In the genomic region with DNA sequence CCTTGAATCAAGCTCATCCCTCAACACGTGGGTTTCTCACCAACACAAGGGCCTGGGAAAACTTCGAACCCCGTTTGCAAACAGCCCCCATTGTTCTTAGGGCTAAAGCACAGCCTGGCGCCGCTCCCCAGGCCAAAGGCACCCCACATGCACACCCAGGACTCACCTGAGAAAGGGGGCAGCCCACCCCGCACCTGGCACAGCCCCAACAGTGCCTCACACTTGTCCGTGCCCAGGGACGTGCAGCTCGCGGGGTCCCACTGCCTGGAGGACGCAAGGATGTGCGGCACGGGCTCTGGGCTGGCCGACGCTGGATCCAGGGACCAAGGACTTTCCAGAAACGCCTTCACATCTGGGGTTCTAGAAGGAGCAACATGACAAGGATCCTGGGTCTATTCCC, we compare ENCODE assay signal across 44 cellular contexts. TPM values are rescaled to one million over a fixed set of nuclear protein-coding genes. Genes with fewer than 3 reads are reported as not detected.
"Had no signal": no experiment of that assay in that cellular context is flagged by ENCODE, and none has a peak within 500 bp of the region (broad histone marks: within the 10 kb centered on the region; RNA-seq: fewer than 3 reads in every experiment).

No MANE protein-coding gene starts in this region.

- DNase-seq: activated effector memory CD4-positive, alpha-beta T cell treated with anti-CD3 and anti-CD28 coated beads, Interleukin-2, amount 50 U/mL, for 16 hours; activated effector memory CD4-positive, alpha-beta T cell treated with Interleukin-2 at 50 U/mL for 16 hours; activated gamma-delta T cell; activated gamma-delta T cell treated with Interleukin-2 at 50 U/mL for 16 hours; activated naive CD4-positive, alpha-beta T cell; activated naive CD4-positive, alpha-beta T cell treated with anti-CD3 and anti-CD28 coated beads for 36 hours; activated naive CD4-positive, alpha-beta T cell treated with anti-CD3 and anti-CD28 coated beads, Interleukin-2, amount 10 ng/mL, durations not matched to agents 7 days and 5 days; activated naive CD4-positive, alpha-beta T cell treated with anti-CD3 and anti-CD28 coated beads, Interleukin-2, amount 50 U/mL, for 16 hours; activated naive CD4-positive, alpha-beta T cell treated with Interleukin-2 at 50 U/mL for 16 hours; activated naive CD8-positive, alpha-beta T cell treated with anti-CD3 and anti-CD28 coated beads for 36 hours; activated naive CD8-positive, alpha-beta T cell treated with anti-CD3 and anti-CD28 coated beads, Interleukin-2, amount 10 ng/mL, durations not matched to agents 7 days and 5 days; activated naive CD8-positive, alpha-beta T cell treated with anti-CD3 and anti-CD28 coated beads, Interleukin-2, amount 50 U/mL, for 24 hours; activated T-cell treated with anti-CD3 and anti-CD28 coated beads, Interleukin-2, amount 50 U/mL, for 1 hour; activated T-cell treated with anti-CD3 and anti-CD28 coated beads, Interleukin-2, amount 50 U/mL, for 24 hours; activated T-cell treated with anti-CD3 and anti-CD28 coated beads, Interleukin-2, amount 50 U/mL, for 4 hours; activated T-cell treated with anti-CD3 and anti-CD28 coated beads, Interleukin-2, amount 50 U/mL, for 48 hours; activated T-cell treated with anti-CD3 and anti-CD28 coated beads, Interleukin-2, amount 50 U/mL, for 72 hours; adrenal gland; amniotic stem cell; amygdala; anterior cingulate cortex; aorta; body of pancreas; brain microvascular endothelial cell; caudate nucleus; central memory CD4-positive, alpha-beta T cell; cerebellar nuclear complex had no signal

- H3K4me1 Mint-ChIP-seq: activated naive CD4-positive, alpha-beta T cell treated with anti-CD3 and anti-CD28 coated beads, Interleukin-2, amount 10 ng/mL, durations not matched to agents 7 days and 5 days; activated naive CD4-positive, alpha-beta T cell treated with anti-CD3 and anti-CD28 coated beads, Interleukin-2, amount 50 U/mL, for 24 hours; activated naive CD8-positive, alpha-beta T cell treated with anti-CD3 and anti-CD28 coated beads for 36 hours; activated naive CD8-positive, alpha-beta T cell treated with anti-CD3 and anti-CD28 coated beads, Interleukin-2, amount 10 ng/mL, durations not matched to agents 7 days and 5 days; activated naive CD8-positive, alpha-beta T cell treated with anti-CD3 and anti-CD28 coated beads, Interleukin-2, amount 50 U/mL, for 24 hours; activated T-helper 17 cell treated with anti-CD3 and anti-CD28 coated beads, Interleukin-2, amount 50 U/mL, for 72 hours; central memory CD8-positive, alpha-beta T cell had no signal

- H3K4me3 ChIP-seq: adrenal gland, ascending aorta, body of pancreas, breast epithelium, cardiac muscle cell had no signal

- H3K27me3 Mint-ChIP-seq: activated naive CD4-positive, alpha-beta T cell treated with anti-CD3 and anti-CD28 coated beads, Interleukin-2, amount 10 ng/mL, durations not matched to agents 7 days and 5 days; activated naive CD8-positive, alpha-beta T cell; activated naive CD8-positive, alpha-beta T cell treated with anti-CD3 and anti-CD28 coated beads, Interleukin-2, amount 10 ng/mL, durations not matched to agents 7 days and 5 days had no signal

- H3K4me3 Mint-ChIP-seq: activated naive CD4-positive, alpha-beta T cell treated with anti-CD3 and anti-CD28 coated beads for 36 hours; activated naive CD4-positive, alpha-beta T cell treated with anti-CD3 and anti-CD28 coated beads, Interleukin-2, amount 10 ng/mL, durations not matched to agents 7 days and 5 days; activated naive CD4-positive, alpha-beta T cell treated with anti-CD3 and anti-CD28 coated beads, Interleukin-2, amount 50 U/mL, for 24 hours; activated naive CD8-positive, alpha-beta T cell; activated naive CD8-positive, alpha-beta T cell treated with anti-CD3 and anti-CD28 coated beads for 36 hours; activated naive CD8-positive, alpha-beta T cell treated with anti-CD3 and anti-CD28 coated beads, Interleukin-2, amount 10 ng/mL, durations not matched to agents 7 days and 5 days; activated naive CD8-positive, alpha-beta T cell treated with anti-CD3 and anti-CD28 coated beads, Interleukin-2, amount 50 U/mL, for 24 hours; activated T-cell treated with anti-CD3 and anti-CD28 coated beads, Interleukin-2, amount 50 U/mL, for 24 hours; activated T-cell treated with anti-CD3 and anti-CD28 coated beads, Interleukin-2, amount 50 U/mL, for 4 hours; activated T-cell treated with anti-CD3 and anti-CD28 coated beads, Interleukin-2, amount 50 U/mL, for 72 hours; activated T-helper 1 cell treated with anti-CD3 and anti-CD28 coated beads, Interleukin-12 subunit alpha, Interleukin-12 subunit beta, Interleukin-2, Interleukin-4 antibody, amounts not matched to agents 30 ng/mL and 10 ng/mL and 1 ng/mL, durations not matched to agents 14 hours and 24 hours and 36 hours; activated T-helper 17 cell treated with anti-CD3 and anti-CD28 coated beads, Interleukin-2, amount 50 U/mL, for 72 hours; brain; central memory CD8-positive, alpha-beta T cell had no signal

- H3K9me3 Mint-ChIP-seq: activated naive CD4-positive, alpha-beta T cell treated with anti-CD3 and anti-CD28 coated beads for 36 hours; activated naive CD4-positive, alpha-beta T cell treated with anti-CD3 and anti-CD28 coated beads, Interleukin-2, amount 10 ng/mL, durations not matched to agents 7 days and 5 days; activated naive CD4-positive, alpha-beta T cell treated with anti-CD3 and anti-CD28 coated beads, Interleukin-2, amount 50 U/mL, for 24 hours; activated naive CD4-positive, alpha-beta T cell treated with anti-CD3 and anti-CD28 coated beads, Interleukin-2, amount 50 U/mL, for 72 hours; activated naive CD8-positive, alpha-beta T cell treated with anti-CD3 and anti-CD28 coated beads for 36 hours; activated naive CD8-positive, alpha-beta T cell treated with anti-CD3 and anti-CD28 coated beads, Interleukin-2, amount 10 ng/mL, durations not matched to agents 7 days and 5 days; activated naive CD8-positive, alpha-beta T cell treated with anti-CD3 and anti-CD28 coated beads, Interleukin-2, amount 50 U/mL, for 24 hours; activated T-cell treated with anti-CD3 and anti-CD28 coated beads, Interleukin-2, amount 50 U/mL, for 24 hours; activated T-cell treated with anti-CD3 and anti-CD28 coated beads, Interleukin-2, amount 50 U/mL, for 4 hours; activated T-cell treated with anti-CD3 and anti-CD28 coated beads, Interleukin-2, amount 50 U/mL, for 72 hours; activated T-helper 1 cell treated with anti-CD3 and anti-CD28 coated beads, Interleukin-12 subunit alpha, Interleukin-12 subunit beta, Interleukin-2, Interleukin-4 antibody, amounts not matched to agents 30 ng/mL and 10 ng/mL and 1 ng/mL, durations not matched to agents 14 hours and 24 hours and 36 hours; activated T-helper 17 cell treated with anti-CD3 and anti-CD28 coated beads, Interleukin-2, amount 50 U/mL, for 72 hours; activated T-helper 2 cell treated with anti-CD3 and anti-CD28 coated beads, Interferon-gamma antibody, Interleukin-2, Interleukin-4, amounts not matched to agents 10 μg/mL and 5 μg/mL and 100 μg/mL, durations not matched to agents 14 hours and 24 hours and 36 hours; central memory CD8-positive, alpha-beta T cell had no signal

- H3K27ac ChIP-seq: adrenal gland, ascending aorta, body of pancreas, brain microvascular endothelial cell, breast epithelium, cardiac muscle cell had no signal

- H3K9me3 ChIP-seq: adrenal gland, ascending aorta, body of pancreas, breast epithelium had no signal

- H3K36me3 ChIP-seq: adrenal gland, ascending aorta, brain microvascular endothelial cell, breast epithelium, cardiac muscle cell had no signal

- H3K4me1 ChIP-seq: adrenal gland, ascending aorta, body of pancreas, breast epithelium had no signal

- H3K27ac Mint-ChIP-seq: activated naive CD4-positive, alpha-beta T cell treated with anti-CD3 and anti-CD28 coated beads for 36 hours; activated naive CD4-positive, alpha-beta T cell treated with anti-CD3 and anti-CD28 coated beads, Interleukin-2, amount 10 ng/mL, durations not matched to agents 7 days and 5 days; activated naive CD4-positive, alpha-beta T cell treated with anti-CD3 and anti-CD28 coated beads, Interleukin-2, amount 50 U/mL, for 24 hours; activated naive CD4-positive, alpha-beta T cell treated with anti-CD3 and anti-CD28 coated beads, Interleukin-2, amount 50 U/mL, for 72 hours; activated naive CD8-positive, alpha-beta T cell; activated naive CD8-positive, alpha-beta T cell treated with anti-CD3 and anti-CD28 coated beads for 36 hours; activated naive CD8-positive, alpha-beta T cell treated with anti-CD3 and anti-CD28 coated beads, Interleukin-2, amount 10 ng/mL, durations not matched to agents 7 days and 5 days; activated naive CD8-positive, alpha-beta T cell treated with anti-CD3 and anti-CD28 coated beads, Interleukin-2, amount 50 U/mL, for 24 hours; activated T-cell treated with anti-CD3 and anti-CD28 coated beads, Interleukin-2, amount 50 U/mL, for 24 hours; activated T-cell treated with anti-CD3 and anti-CD28 coated beads, Interleukin-2, amount 50 U/mL, for 72 hours; activated T-helper 1 cell treated with anti-CD3 and anti-CD28 coated beads, Interleukin-12 subunit alpha, Interleukin-12 subunit beta, Interleukin-2, Interleukin-4 antibody, amounts not matched to agents 30 ng/mL and 10 ng/mL and 1 ng/mL, durations not matched to agents 14 hours and 24 hours and 36 hours; activated T-helper 17 cell treated with anti-CD3 and anti-CD28 coated beads, Interleukin-2, amount 50 U/mL, for 72 hours; activated T-helper 2 cell treated with anti-CD3 and anti-CD28 coated beads, Interferon-gamma antibody, Interleukin-2, Interleukin-4, amounts not matched to agents 10 μg/mL and 5 μg/mL and 100 μg/mL, durations not matched to agents 14 hours and 24 hours and 36 hours; brain had no signal

- FAIRE-seq: astrocyte, bronchial epithelial cell had no signal

- H3K36me3 Mint-ChIP-seq: activated naive CD4-positive, alpha-beta T cell treated with anti-CD3 and anti-CD28 coated beads, Interleukin-2, amount 10 ng/mL, durations not matched to agents 7 days and 5 days; activated naive CD4-positive, alpha-beta T cell treated with anti-CD3 and anti-CD28 coated beads, Interleukin-2, amount 50 U/mL, for 24 hours; activated naive CD4-positive, alpha-beta T cell treated with anti-CD3 and anti-CD28 coated beads, Interleukin-2, amount 50 U/mL, for 72 hours; activated naive CD8-positive, alpha-beta T cell; activated naive CD8-positive, alpha-beta T cell treated with anti-CD3 and anti-CD28 coated beads for 36 hours; activated naive CD8-positive, alpha-beta T cell treated with anti-CD3 and anti-CD28 coated beads, Interleukin-2, amount 10 ng/mL, durations not matched to agents 7 days and 5 days; brain had no signal

- H3K27me3 ChIP-seq: adrenal gland, body of pancreas, brain microvascular endothelial cell had no signal

RNA-seq across cellular contexts. Expression of a gene that starts 2.8 kb away (rescaled TPM):
- total RNA-seq: activated naive CD4-positive, alpha-beta T cell treated with anti-CD3 and anti-CD28 coated beads for 36 hours; activated naive CD4-positive, alpha-beta T cell treated with anti-CD3 and anti-CD28 coated beads, Interleukin-2, amount 50 U/mL, for 72 hours; activated naive CD8-positive, alpha-beta T cell treated with anti-CD3 and anti-CD28 coated beads for 36 hours; activated naive CD8-positive, alpha-beta T cell treated with anti-CD3 and anti-CD28 coated beads, Interleukin-2, amount 10 ng/mL, durations not matched to agents 7 days and 5 days; activated T-cell treated with anti-CD3 and anti-CD28 coated beads, Interleukin-2, amount 50 U/mL, for 4 hours; activated T-cell treated with anti-CD3 and anti-CD28 coated beads, Interleukin-2, amount 50 U/mL, for 72 hours; activated T-helper 1 cell treated with anti-CD3 and anti-CD28 coated beads, Interleukin-12 subunit alpha, Interleukin-12 subunit beta, Interleukin-2, Interleukin-4 antibody, amounts not matched to agents 30 ng/mL and 10 ng/mL and 1 ng/mL, durations not matched to agents 14 hours and 24 hours and 36 hours; activated T-helper 17 cell treated with anti-CD3 and anti-CD28 coated beads, Interleukin-2, amount 50 U/mL, for 72 hours; activated T-helper 2 cell treated with anti-CD3 and anti-CD28 coated beads, Interferon-gamma antibody, Interleukin-2, Interleukin-4, amounts not matched to agents 10 μg/mL and 5 μg/mL and 100 μg/mL, durations not matched to agents 14 hours and 24 hours and 36 hours; adrenal gland; aorta; ascending aorta; astrocyte; body of pancreas; breast epithelium; bronchial epithelial cell; cardiac muscle cell; cardiac septum; cerebellum; chondrocyte had no signal
- polyA plus RNA-seq: adipose tissue, adrenal gland, aorta, cardiac muscle cell had no signal

RNA-seq across cellular contexts. Expression of a gene that starts 5.5 kb away (rescaled TPM):
- total RNA-seq: activated naive CD4-positive, alpha-beta T cell treated with anti-CD3 and anti-CD28 coated beads for 36 hours; activated naive CD4-positive, alpha-beta T cell treated with anti-CD3 and anti-CD28 coated beads, Interleukin-2, amount 50 U/mL, for 72 hours; activated naive CD8-positive, alpha-beta T cell treated with anti-CD3 and anti-CD28 coated beads for 36 hours; activated naive CD8-positive, alpha-beta T cell treated with anti-CD3 and anti-CD28 coated beads, Interleukin-2, amount 10 ng/mL, durations not matched to agents 7 days and 5 days; activated T-cell treated with anti-CD3 and anti-CD28 coated beads, Interleukin-2, amount 50 U/mL, for 72 hours; activated T-helper 1 cell treated with anti-CD3 and anti-CD28 coated beads, Interleukin-12 subunit alpha, Interleukin-12 subunit beta, Interleukin-2, Interleukin-4 antibody, amounts not matched to agents 30 ng/mL and 10 ng/mL and 1 ng/mL, durations not matched to agents 14 hours and 24 hours and 36 hours; activated T-helper 17 cell treated with anti-CD3 and anti-CD28 coated beads, Interleukin-2, amount 50 U/mL, for 72 hours; activated T-helper 2 cell treated with anti-CD3 and anti-CD28 coated beads, Interferon-gamma antibody, Interleukin-2, Interleukin-4, amounts not matched to agents 10 μg/mL and 5 μg/mL and 100 μg/mL, durations not matched to agents 14 hours and 24 hours and 36 hours; ascending aorta; astrocyte; breast epithelium; bronchial epithelial cell; chondrocyte had no signal
- polyA plus RNA-seq: aorta had no signal

RNA-seq across cellular contexts. Expression of a gene that starts 33.3 kb away (rescaled TPM):
- total RNA-seq: activated naive CD4-positive, alpha-beta T cell treated with anti-CD3 and anti-CD28 coated beads for 36 hours; activated naive CD4-positive, alpha-beta T cell treated with anti-CD3 and anti-CD28 coated beads, Interleukin-2, amount 50 U/mL, for 72 hours; activated naive CD8-positive, alpha-beta T cell treated with anti-CD3 and anti-CD28 coated beads for 36 hours; activated naive CD8-positive, alpha-beta T cell treated with anti-CD3 and anti-CD28 coated beads, Interleukin-2, amount 10 ng/mL, durations not matched to agents 7 days and 5 days; activated T-cell treated with anti-CD3 and anti-CD28 coated beads, Interleukin-2, amount 50 U/mL, for 4 hours; activated T-cell treated with anti-CD3 and anti-CD28 coated beads, Interleukin-2, amount 50 U/mL, for 72 hours; activated T-helper 1 cell treated with anti-CD3 and anti-CD28 coated beads, Interleukin-12 subunit alpha, Interleukin-12 subunit beta, Interleukin-2, Interleukin-4 antibody, amounts not matched to agents 30 ng/mL and 10 ng/mL and 1 ng/mL, durations not matched to agents 14 hours and 24 hours and 36 hours; activated T-helper 17 cell treated with anti-CD3 and anti-CD28 coated beads, Interleukin-2, amount 50 U/mL, for 72 hours; activated T-helper 2 cell treated with anti-CD3 and anti-CD28 coated beads, Interferon-gamma antibody, Interleukin-2, Interleukin-4, amounts not matched to agents 10 μg/mL and 5 μg/mL and 100 μg/mL, durations not matched to agents 14 hours and 24 hours and 36 hours; adrenal gland; aorta; ascending aorta; body of pancreas; bronchial epithelial cell; cardiac muscle cell; cardiac septum; cerebellum had no signal
- polyA plus RNA-seq: adrenal gland, aorta had no signal

RNA-seq across cellular contexts. Expression of a gene that starts 57.1 kb away (rescaled TPM):
- total RNA-seq: activated naive CD4-positive, alpha-beta T cell treated with anti-CD3 and anti-CD28 coated beads for 36 hours; activated naive CD4-positive, alpha-beta T cell treated with anti-CD3 and anti-CD28 coated beads, Interleukin-2, amount 50 U/mL, for 72 hours; activated naive CD8-positive, alpha-beta T cell treated with anti-CD3 and anti-CD28 coated beads for 36 hours; activated naive CD8-positive, alpha-beta T cell treated with anti-CD3 and anti-CD28 coated beads, Interleukin-2, amount 10 ng/mL, durations not matched to agents 7 days and 5 days; activated T-cell treated with anti-CD3 and anti-CD28 coated beads, Interleukin-2, amount 50 U/mL, for 4 hours; activated T-cell treated with anti-CD3 and anti-CD28 coated beads, Interleukin-2, amount 50 U/mL, for 72 hours; activated T-helper 1 cell treated with anti-CD3 and anti-CD28 coated beads, Interleukin-12 subunit alpha, Interleukin-12 subunit beta, Interleukin-2, Interleukin-4 antibody, amounts not matched to agents 30 ng/mL and 10 ng/mL and 1 ng/mL, durations not matched to agents 14 hours and 24 hours and 36 hours; activated T-helper 17 cell treated with anti-CD3 and anti-CD28 coated beads, Interleukin-2, amount 50 U/mL, for 72 hours; activated T-helper 2 cell treated with anti-CD3 and anti-CD28 coated beads, Interferon-gamma antibody, Interleukin-2, Interleukin-4, amounts not matched to agents 10 μg/mL and 5 μg/mL and 100 μg/mL, durations not matched to agents 14 hours and 24 hours and 36 hours; adrenal gland; aorta; ascending aorta; astrocyte; body of pancreas; breast epithelium; bronchial epithelial cell; cardiac muscle cell; cardiac septum; cerebellum; chondrocyte had no signal
- polyA plus RNA-seq: adipose tissue, adrenal gland, aorta, cardiac muscle cell had no signal
